Comparison of ENCODE assay signal across 8 cellular contexts in genomic region chr19:43463381-43464088, GRCh38. TPM values are rescaled to one million over a fixed set of nuclear protein-coding genes. Genes with fewer than 3 reads are reported as not detected.
DNase-seq lines count a peak whose midpoint lies in the region; ATAC-seq and TF ChIP-seq lines count a peak whose summit lies in the region.

No MANE protein-coding gene starts in this region.

- ATAC-seq in HG02981 (IDR thresholded peaks at IDR 0.05; ENCODE audit: unreplicated experiment): peak; percentile 87

- H3K27ac ChIP-seq in VCaP (peak overlapping the region; percentile 78), iPS-20b (ENCODE audit: low read length) (no peak overlapping the region), skeletal muscle tissue (ENCODE audit: low read depth, low read length) (peak overlapping the region; percentile 54)

- H3K27me3 ChIP-seq in iPS-20b (ENCODE audit: insufficient read depth, low read length): peaks cover 39% of the 10 kb centered on the region
- H3K27me3 ChIP-seq in skeletal muscle tissue (ENCODE audit: control insufficient read depth in 3 of 3, insufficient read depth in 3 of 3, low read length in 3 of 3): peaks cover 13 to 35% (median 24%) of the 10 kb centered on the region in 3 donors

- peak overlapping the region; percentile 67; the same call in 1 of the 2 replicates for H3K9ac ChIP-seq in iPS-20b (ENCODE audit: low read depth, low read length)
- H3K9ac ChIP-seq in skeletal muscle tissue (ENCODE audit: low read depth in 1 of 3, low read length in 3 of 3): peak overlapping the region in 2 of 3 donors; percentile 28 to 66

- no peaks in the 10 kb centered on the region for H3K4me1 ChIP-seq in iPS-20b (ENCODE audit: insufficient read depth, low read length)
- H3K4me1 ChIP-seq in skeletal muscle tissue (ENCODE audit: control insufficient read depth in 3 of 3, insufficient read depth in 3 of 3, low read length in 3 of 3): peaks cover 13 to 18% (median 14%) of the 10 kb centered on the region in 3 donors

- TF ChIP-seq CTCF in VCaP (conservative IDR thresholded peaks at IDR 0.05): no peak

- H3K36me3 ChIP-seq in iPS-20b (ENCODE audit: insufficient read depth, low read depth, low read length) (no peaks in the 10 kb centered on the region), skeletal muscle tissue (ENCODE audit: control insufficient read depth in 3 of 3, insufficient read depth in 3 of 3, low read length in 3 of 3) (no peaks in the 10 kb centered on the region)

- peak; percentile 33 to 62 for DNase-seq in NCI-H524 (lab: John Stamatoyannopoulos, UW)
- no peak for DNase-seq in NCI-H524 treated with DMSO at 0.1 percent for 48 hours (lab: John Stamatoyannopoulos, UW)
- peak; percentile 82 to 93 for DNase-seq in NCI-H2081 (lab: John Stamatoyannopoulos, UW)
- peak; percentile 80 to 93 for DNase-seq in T47D (ENCODE audit: low read depth in 1 of 2, low spot score in 1 of 2)

- in situ Hi-C loops in T47D (cut with HindIII; ENCODE audit: low pct_unique_long_range_greater_than_20kb, low sequenced_read_pairs): no loop called here

- H3K4me3 ChIP-seq in iPS-20b (ENCODE audit: low read length) (peak overlapping the region; percentile 93), skeletal muscle tissue (ENCODE audit: low read length in 3 of 3) (peak overlapping the region; percentile 67 to 87 (median 84))

- H3K9me3 ChIP-seq in iPS-20b (ENCODE audit: insufficient read depth, low read depth, low read length) (no peaks in the 10 kb centered on the region), skeletal muscle tissue (ENCODE audit: control insufficient read depth in 3 of 3, low read length in 3 of 3) (no peaks in the 10 kb centered on the region)

RNA-seq across cellular contexts. Expression of gene LYPD3, which starts 1.9 kb away (rescaled TPM):
- not detected for total RNA-seq in skeletal muscle tissue

RNA-seq across cellular contexts. Expression of gene PHLDB3, which starts 41.0 kb away (rescaled TPM):
- 4.7 TPM for total RNA-seq in skeletal muscle tissue

RNA-seq across cellular contexts. Expression of gene TEX101, which starts 48.8 kb away (rescaled TPM):
- total RNA-seq in skeletal muscle tissue: not detected
